ENCODE assay signal across 10 cellular contexts in the genomic region with DNA sequence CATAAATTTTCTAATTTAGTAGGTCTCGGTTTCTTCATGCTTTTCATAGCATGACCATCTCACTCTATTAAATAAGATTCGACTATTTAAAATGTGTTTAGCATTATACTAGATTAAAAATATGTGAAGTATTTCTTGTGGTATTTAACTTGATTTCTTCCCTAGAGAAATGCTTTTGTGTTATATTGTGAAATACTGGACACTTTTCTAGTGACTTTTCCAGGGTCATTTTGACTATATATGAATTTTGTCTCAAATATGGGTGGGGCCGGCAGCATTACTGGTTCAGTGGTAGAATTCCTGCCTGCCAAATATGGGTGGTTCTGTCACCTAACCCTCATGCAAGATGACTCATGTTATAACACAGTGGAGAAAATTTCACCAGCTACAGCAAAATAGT.
"Had no signal": no experiment of that assay in that cellular context is flagged by ENCODE, and none has a peak within 500 bp of the region (broad histone marks: within the 10 kb centered on the region; RNA-seq: fewer than 3 reads in every experiment).

No MANE protein-coding gene starts in this region.

- DNase-seq: activated B cell treated with CpG ODN at 0.5 μM for 24 hours; activated naive CD4-positive, alpha-beta T cell treated with anti-CD3 and anti-CD28 coated beads, Interleukin-2, amount 50 U/mL, for 16 hours; hypothalamus; left cardiac atrium; midbrain; naive B cell; small intestine; T-helper 17 cell had no signal

- H3K4me3 ChIP-seq: lung, vagina had no signal

- H3K27ac ChIP-seq: vagina had no signal

- H3K36me3 ChIP-seq: vagina had no signal

- H3K27me3 ChIP-seq: vagina had no signal
